In the genomic region with DNA sequence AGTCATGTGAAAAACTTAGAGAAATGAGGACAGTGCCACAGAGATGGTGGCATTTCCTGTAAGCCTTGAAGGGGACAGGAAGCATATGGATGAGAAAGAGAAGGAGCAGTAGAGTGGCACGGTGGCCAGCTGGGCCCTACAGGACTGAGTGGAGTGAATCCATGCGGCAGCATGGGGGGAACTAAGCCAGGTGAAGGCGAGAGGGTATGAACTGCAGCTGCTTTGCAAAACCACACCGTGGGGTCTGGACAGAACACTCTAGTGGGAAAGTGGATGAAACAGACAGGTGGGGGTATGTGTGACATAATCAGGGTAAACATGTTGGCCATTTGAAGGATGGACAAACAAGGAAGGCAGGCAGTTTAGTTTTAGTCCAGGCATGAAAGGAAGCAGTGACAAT, we compare ENCODE assay signal across 28 cellular contexts. TPM values are rescaled to one million over a fixed set of nuclear protein-coding genes. Genes with fewer than 3 reads are reported as not detected.
DNase-seq lines count a peak whose midpoint lies in the region; ATAC-seq and TF ChIP-seq lines count a peak whose summit lies in the region.
"Had no signal": no experiment of that assay in that cellular context is flagged by ENCODE, and none has a peak within 500 bp of the region (broad histone marks: within the 10 kb centered on the region; RNA-seq: fewer than 3 reads in every experiment).

No MANE protein-coding gene starts in this region.

- H3K4me3 Mint-ChIP-seq in CD4-positive, CD25-positive, alpha-beta regulatory T cell = no peak overlapping the region
- peak overlapping the region; percentile 2; the same call in 1 of the 2 replicates for H3K4me3 Mint-ChIP-seq in WTC11
- no peak overlapping the region for H3K4me3 Mint-ChIP-seq in naive thymus-derived CD4-positive, alpha-beta T cell
- H3K4me3 Mint-ChIP-seq: activated T-cell treated with anti-CD3 and anti-CD28 coated beads, Interleukin-2, amount 50 U/mL, for 4 hours; neural crest cell had no signal

- no peak for ATAC-seq in CD4-positive, CD25-positive, alpha-beta regulatory T cell (ENCODE audit: low read depth in 2 of 2)
- ATAC-seq in WTC11 (0 out of 2 replicates have a peak, but pooled peaks have one; percentile 36), left colon (peak; percentile 16), GM19452 (IDR thresholded peaks at IDR 0.05; ENCODE audit: unreplicated experiment) (no peak)
- no peak for ATAC-seq in naive thymus-derived CD4-positive, alpha-beta T cell
- ATAC-seq: activated T-cell treated with anti-CD3 and anti-CD28 coated beads, Interleukin-2, amount 50 U/mL, for 4 hours had no signal

- no peak overlapping the region for H3K9ac ChIP-seq in BLaER1
- H3K9ac ChIP-seq: parathyroid adenoma had no signal

- CTCF ChIA-PET in WTC11 (lab: Charles Lee) = no interaction called here
- CTCF ChIA-PET in naive thymus-derived CD4-positive, alpha-beta T cell (lab: Charles Lee) = no interaction called here

- no peak for DNase-seq in CD4-positive, CD25-positive, alpha-beta regulatory T cell
- DNase-seq in WTC11 (ENCODE audit: low spot score) (no peak), left colon (no peak)
- DNase-seq in naive thymus-derived CD4-positive, alpha-beta T cell = no peak
- DNase-seq in activated CD4-positive, alpha-beta T cell treated with anti-CD3 and anti-CD28 coated beads for 48 hours = no peak
- DNase-seq: activated naive CD4-positive, alpha-beta T cell treated with Interleukin-2 at 50 U/mL for 16 hours; activated T-cell treated with anti-CD3 and anti-CD28 coated beads, Interleukin-2, amount 50 U/mL, for 4 hours; brain microvascular endothelial cell; COR-L47; DMS79; effector CD4-positive, alpha-beta T cell; GF-D8; glutamatergic neuron; HCEC 1CT; KBM-7; kidney; NCI-H1105; NCI-H1930; NCI-H748 treated with DMSO at 0.1 percent for 48 hours; spleen; stimulated activated CD4-positive, alpha-beta T cell treated with anti-CD3 and anti-CD28 coated beads, Interleukin-2, amount 100 ng/mL, for 48 hours; T-helper 1 cell had no signal

- no peaks in the 10 kb centered on the region for H4K20me1 ChIP-seq in BLaER1

- H3K27me3 Mint-ChIP-seq in CD4-positive, CD25-positive, alpha-beta regulatory T cell = no peaks in the 10 kb centered on the region
- no peaks in the 10 kb centered on the region for H3K27me3 Mint-ChIP-seq in WTC11 (ENCODE audit: low read depth)
- H3K27me3 Mint-ChIP-seq in naive thymus-derived CD4-positive, alpha-beta T cell = no peaks in the 10 kb centered on the region

- POLR2A ChIA-PET in WTC11 (lab: Charles Lee) = no interaction called here
- POLR2A ChIA-PET in naive thymus-derived CD4-positive, alpha-beta T cell (lab: Charles Lee) = no interaction called here

- no peaks in the 10 kb centered on the region for H3K9me3 Mint-ChIP-seq in CD4-positive, CD25-positive, alpha-beta regulatory T cell
- no peaks in the 10 kb centered on the region for H3K9me3 Mint-ChIP-seq in WTC11
- no peaks in the 10 kb centered on the region for H3K9me3 Mint-ChIP-seq in naive thymus-derived CD4-positive, alpha-beta T cell
- H3K9me3 Mint-ChIP-seq: activated T-cell treated with anti-CD3 and anti-CD28 coated beads, Interleukin-2, amount 50 U/mL, for 4 hours; neural crest cell had no signal

- peak overlapping the region in 2 of 3 donors; percentile 16 to 81 for H3K27ac Mint-ChIP-seq in CD4-positive, CD25-positive, alpha-beta regulatory T cell
- H3K27ac Mint-ChIP-seq in WTC11 = peak overlapping the region; percentile 65; the same call in 1 of the 2 replicates
- peak overlapping the region in 3 of 9 donors; percentile 16 to 76 (median 27) for H3K27ac Mint-ChIP-seq in naive thymus-derived CD4-positive, alpha-beta T cell

- no peak overlapping the region for H3K4me3 ChIP-seq in BLaER1
- no peak overlapping the region for H3K4me3 ChIP-seq in CD4-positive, CD25-positive, alpha-beta regulatory T cell (ENCODE audit: low read depth, low read length)
- no peak overlapping the region for H3K4me3 ChIP-seq in naive thymus-derived CD4-positive, alpha-beta T cell (ENCODE audit: low read length)
- H3K4me3 ChIP-seq: spleen had no signal

- H3K4me1 ChIP-seq in BLaER1 = peaks cover 21% of the 10 kb centered on the region
- H3K4me1 ChIP-seq in CD4-positive, CD25-positive, alpha-beta regulatory T cell (ENCODE audit: control insufficient read depth, insufficient read depth, low read length, poor library complexity, severe bottlenecking) = no peaks in the 10 kb centered on the region
- H3K4me1 ChIP-seq in naive thymus-derived CD4-positive, alpha-beta T cell (ENCODE audit: control insufficient read depth in 2 of 2, insufficient read depth in 2 of 2, low read length in 2 of 2) = no peaks in the 10 kb centered on the region
- H3K4me1 ChIP-seq: parathyroid adenoma had no signal

- intact Hi-C loops in left colon (cut with DNase I, micrococcal nuclease) = loop anchor here in 1 of 2 donors (10.0 kb wide), 1 partner anchor 185 kb away; no protein-coding TSS in a partner anchor
- intact Hi-C loops in naive thymus-derived CD4-positive, alpha-beta T cell (cut with micrococcal nuclease) = no loop called here

- H3K4me1 Mint-ChIP-seq in CD4-positive, CD25-positive, alpha-beta regulatory T cell = peaks cover 0 to 2% (median 0%) of the 10 kb centered on the region in 4 donors
- H3K4me1 Mint-ChIP-seq in WTC11 = peaks cover 27% of the 10 kb centered on the region
- H3K4me1 Mint-ChIP-seq in naive thymus-derived CD4-positive, alpha-beta T cell = peaks cover 0 to 5% (median 0%) of the 10 kb centered on the region in 7 donors
- H3K4me1 Mint-ChIP-seq: neural crest cell had no signal

- peaks cover 61% of the 10 kb centered on the region for H3K36me3 Mint-ChIP-seq in CD4-positive, CD25-positive, alpha-beta regulatory T cell
- H3K36me3 Mint-ChIP-seq in WTC11 = peaks cover 15% of the 10 kb centered on the region
- peaks cover 8 to 51% (median 27%) of the 10 kb centered on the region in 5 donors for H3K36me3 Mint-ChIP-seq in naive thymus-derived CD4-positive, alpha-beta T cell

- no peaks in the 10 kb centered on the region for H3K9me3 ChIP-seq in BLaER1
- no peaks in the 10 kb centered on the region for H3K9me3 ChIP-seq in CD4-positive, CD25-positive, alpha-beta regulatory T cell (ENCODE audit: control insufficient read depth in 2 of 2, low read length in 2 of 2)
- no peaks in the 10 kb centered on the region for H3K9me3 ChIP-seq in naive thymus-derived CD4-positive, alpha-beta T cell (ENCODE audit: control insufficient read depth in 2 of 3, low read length in 3 of 3)
- H3K9me3 ChIP-seq: spleen had no signal

- TF ChIP-seq CTCF in WTC11 (IDR thresholded peaks at IDR 0.05) = no peak

- H3K4me2 ChIP-seq in BLaER1 = peak overlapping the region; percentile 1

- no peaks in the 10 kb centered on the region for H3K27me3 ChIP-seq in BLaER1
- no peaks in the 10 kb centered on the region for H3K27me3 ChIP-seq in CD4-positive, CD25-positive, alpha-beta regulatory T cell (ENCODE audit: control insufficient read depth, insufficient read depth, low read length)
- H3K27me3 ChIP-seq in naive thymus-derived CD4-positive, alpha-beta T cell (ENCODE audit: control insufficient read depth in 2 of 2, insufficient read depth in 2 of 2, low read length in 2 of 2) = no peaks in the 10 kb centered on the region
- H3K27me3 ChIP-seq: brain microvascular endothelial cell, spleen had no signal

- H3K36me3 ChIP-seq in BLaER1 = peaks cover 49% of the 10 kb centered on the region
- peaks cover 54% of the 10 kb centered on the region for H3K36me3 ChIP-seq in CD4-positive, CD25-positive, alpha-beta regulatory T cell (ENCODE audit: control insufficient read depth, insufficient read depth, low read length)
- peaks cover 0 to 61% (median 7%) of the 10 kb centered on the region in 3 experiments for H3K36me3 ChIP-seq in naive thymus-derived CD4-positive, alpha-beta T cell (ENCODE audit: control insufficient read depth in 2 of 3, insufficient read depth in 3 of 3, low read length in 3 of 3)

- no peak overlapping the region for H3K27ac ChIP-seq in BLaER1
- no peak overlapping the region for H3K27ac ChIP-seq in CD4-positive, CD25-positive, alpha-beta regulatory T cell (ENCODE audit: insufficient read depth, low read length, poor library complexity, severe bottlenecking)
- H3K27ac ChIP-seq in naive thymus-derived CD4-positive, alpha-beta T cell (ENCODE audit: low read depth, low read length) = no peak overlapping the region
- H3K27ac ChIP-seq: brain microvascular endothelial cell, parathyroid adenoma had no signal

TF ChIP-seq in WTC11, 78 proteins besides CTCF, POLR2A, EP300 and RAD21:
- TF ChIP-seq TCF7 (CRISPR knock-in tag; IDR thresholded peaks at IDR 0.05; ENCODE audit: low read depth) = no peak
- no peak for TF ChIP-seq CBFB (CRISPR knock-in tag; IDR thresholded peaks at IDR 0.05; ENCODE audit: low read depth)

RNA-seq across cellular contexts. Expression of a gene that starts 10.4 kb away (rescaled TPM):
- total RNA-seq in CD4-positive, CD25-positive, alpha-beta regulatory T cell = 0.27 TPM
- polyA plus RNA-seq in CD4-positive, CD25-positive, alpha-beta regulatory T cell = under 1 TPM in 2 of 4 donors, not detected in 2; 0.03 to 0.23 TPM
- 0.15 TPM in 1 of 3 replicates, not detected in the others for total RNA-seq in WTC11 (2021)
- under 1 TPM; 0.15 to 0.20 TPM for total RNA-seq in left colon
- total RNA-seq in naive thymus-derived CD4-positive, alpha-beta T cell = under 1 TPM in 4 of 5 experiments, not detected in 1; 0.35 to 0.87 (median 0.63) TPM
- polyA plus RNA-seq in naive thymus-derived CD4-positive, alpha-beta T cell = under 1 TPM in 1 of 2 donors, not detected in 1; 0.23 TPM
- total RNA-seq: HT-29, MCF 10A, neural crest cell had no signal

RNA-seq across cellular contexts. Expression of a gene that starts 52.2 kb away (rescaled TPM):
- total RNA-seq in CD4-positive, CD25-positive, alpha-beta regulatory T cell = 9.1 TPM
- polyA plus RNA-seq in CD4-positive, CD25-positive, alpha-beta regulatory T cell = 10 to 100 TPM in 3 of 4 donors, 1 to 10 TPM in 1; 2.8 to 15.3 (median 12.1) TPM
- total RNA-seq in WTC11 (2021) = 17.6 to 19.8 TPM (median 19.1 TPM) in 3 replicates
- total RNA-seq in left colon = 100 to 1,000 TPM in 1 of 2 donors, 10 to 100 TPM in 1; 92.5 to 104 TPM
- total RNA-seq in naive thymus-derived CD4-positive, alpha-beta T cell = 10 to 100 TPM in 3 of 5 experiments, 1 to 10 TPM in 2; 6.5 to 22.6 (median 14.5) TPM
- 10 to 100 TPM in 1 of 2 donors, 1 to 10 TPM in 1; 9.4 to 22.9 TPM for polyA plus RNA-seq in naive thymus-derived CD4-positive, alpha-beta T cell

Comparison
In these comparisons a context has a peak if more than half of its experiments do, and no peak if none do; other contexts are left out.
1. ATAC-seq: peak in WTC11 (single experiment) and left colon (single experiment); none in CD4-positive, CD25-positive, alpha-beta regulatory T cell (0 of 2), GM19452 (single experiment) and naive thymus-derived CD4-positive, alpha-beta T cell (single experiment).